ENCODE assay signal across 8 cellular contexts in the genomic region with DNA sequence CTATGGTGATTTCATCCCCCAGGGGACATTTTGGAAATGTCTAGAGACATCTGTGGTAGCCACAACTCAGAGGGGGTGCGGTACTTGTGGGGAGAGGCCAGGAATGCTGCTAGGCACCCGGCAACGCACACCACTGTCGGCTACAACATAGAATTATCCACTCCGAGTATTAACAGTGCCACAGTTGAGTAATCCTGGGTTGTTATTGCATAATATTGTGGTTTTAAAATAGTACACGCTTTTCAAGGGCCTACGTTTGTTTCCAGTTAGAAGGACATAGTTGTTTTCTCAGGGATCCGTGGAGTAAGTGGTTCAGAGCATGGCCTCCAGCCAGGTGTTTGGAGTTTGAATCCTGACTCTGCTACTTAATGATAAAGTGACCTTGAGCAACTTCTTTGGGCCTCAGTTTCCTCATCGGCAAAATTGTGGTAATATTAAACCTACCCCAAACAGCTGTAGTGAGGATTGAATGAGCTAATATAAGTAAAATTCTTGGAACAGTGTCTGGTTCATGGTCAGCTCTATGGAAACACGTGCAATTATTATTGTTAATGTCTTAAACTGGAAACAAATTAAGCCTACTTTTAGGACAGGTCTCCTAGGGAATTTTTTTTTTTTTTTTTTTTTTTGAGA. TPM values are rescaled to one million over a fixed set of nuclear protein-coding genes. Genes with fewer than 3 reads are reported as not detected.
DNase-seq lines count a peak whose midpoint lies in the region; ATAC-seq and TF ChIP-seq lines count a peak whose summit lies in the region.

No MANE protein-coding gene starts in this region.

- DNase-seq in DMS79 treated with DMSO at 0.1 percent for 48 hours (lab: John Stamatoyannopoulos, UW): peak; percentile 91
- DNase-seq in adrenal gland: peak; percentile 44 to 79 (median 71)
- DNase-seq in kidney glomerular epithelial cell (lab: John Stamatoyannopoulos, UW): peak; percentile 93
- DNase-seq in type B pancreatic cell (ENCODE audit: extremely low spot score, unreplicated experiment): no peak
- DNase-seq in NCI-H1092 (lab: John Stamatoyannopoulos, UW): no peak
- DNase-seq in NK-92 (lab: John Stamatoyannopoulos, UW; ENCODE audit: unreplicated experiment): no peak

- no peaks in the 10 kb centered on the region for H3K9me3 ChIP-seq in adrenal gland (replicated peaks in 1 of 3)

- no peak for TF ChIP-seq RAD21 in Ishikawa (IDR thresholded peaks at IDR 0.05; ENCODE audit: low read depth)

- 11 to 21% (median 19%) methylated on average over 10 of the region's 10 CpGs for WGBS in adrenal gland, 4 donors

- peak overlapping the region; percentile 77 for H3K4me3 Mint-ChIP-seq in type B pancreatic cell

- H3K9me3 Mint-ChIP-seq in type B pancreatic cell: peaks cover 8% of the 10 kb centered on the region

- TF ChIP-seq EP300 in Ishikawa (IDR thresholded peaks at IDR 0.05; ENCODE audit: borderline replicate concordance): no peak

- peaks cover 10 to 19% of the 10 kb centered on the region in 2 donors for H3K4me1 ChIP-seq in adrenal gland (replicated peaks in 1 of 2)

- no peak for ATAC-seq in HG02571 (IDR thresholded peaks at IDR 0.05; ENCODE audit: unreplicated experiment)

- no peak overlapping the region for H3K4me3 ChIP-seq in adrenal gland

- TF ChIP-seq CTCF in adrenal gland (IDR thresholded peaks at IDR 0.05) (no peak), type B pancreatic cell (conservative IDR thresholded peaks at IDR 0.05) (no peak)

- peak overlapping the region in 4 of 5 donors; percentile 20 to 79 (median 70) for H3K27ac ChIP-seq in adrenal gland

- H3K36me3 ChIP-seq in adrenal gland (replicated peaks in 1 of 2): no peaks in the 10 kb centered on the region

- peak in 1 of 2 donors; percentile 38 for TF ChIP-seq POLR2A in adrenal gland (IDR thresholded peaks at IDR 0.05)

- no peaks in the 10 kb centered on the region for H3K27me3 Mint-ChIP-seq in type B pancreatic cell

- H3K36me3 Mint-ChIP-seq in type B pancreatic cell: no peaks in the 10 kb centered on the region

- no peaks in the 10 kb centered on the region for H3K27me3 ChIP-seq in adrenal gland

- H3K27ac Mint-ChIP-seq in type B pancreatic cell: peak overlapping the region; percentile 90

- H3K4me1 Mint-ChIP-seq in type B pancreatic cell (ENCODE audit: unreplicated experiment): peaks cover 16% of the 10 kb centered on the region

- intact Hi-C loops in adrenal gland (cut with DNase I): no loop called here

TF ChIP-seq in Ishikawa, 13 proteins besides CTCF, POLR2A, EP300 and RAD21:
- TF ChIP-seq, protein P1, sequence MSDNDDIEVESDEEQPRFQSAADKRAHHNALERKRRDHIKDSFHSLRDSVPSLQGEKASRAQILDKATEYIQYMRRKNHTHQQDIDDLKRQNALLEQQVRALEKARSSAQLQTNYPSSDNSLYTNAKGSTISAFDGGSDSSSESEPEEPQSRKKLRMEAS (IDR thresholded peaks at IDR 0.05): no peak
- TF ChIP-seq ZBTB7A (IDR thresholded peaks at IDR 0.05; ENCODE audit: low read depth) (no peak), YY1 (IDR thresholded peaks at IDR 0.05; ENCODE audit: low read depth) (no peak), TAF1 (IDR thresholded peaks at IDR 0.05; ENCODE audit: low read depth) (no peak), CEBPB (IDR thresholded peaks at IDR 0.05) (peak; percentile 100), EGR1 (IDR thresholded peaks at IDR 0.05) (no peak), NFIC (IDR thresholded peaks at IDR 0.05) (no peak), TEAD4 (IDR thresholded peaks at IDR 0.05) (peak; percentile 44; the same call in 1 of the 2 replicates), FOXM1 (IDR thresholded peaks at IDR 0.05; ENCODE audit: borderline replicate concordance, low read depth) (no peak), TCF12 (IDR thresholded peaks at IDR 0.05; ENCODE audit: low read depth) (no peak), CREB1 (IDR thresholded peaks at IDR 0.05; ENCODE audit: low read depth) (no peak)
- TF ChIP-seq, protein P2, sequence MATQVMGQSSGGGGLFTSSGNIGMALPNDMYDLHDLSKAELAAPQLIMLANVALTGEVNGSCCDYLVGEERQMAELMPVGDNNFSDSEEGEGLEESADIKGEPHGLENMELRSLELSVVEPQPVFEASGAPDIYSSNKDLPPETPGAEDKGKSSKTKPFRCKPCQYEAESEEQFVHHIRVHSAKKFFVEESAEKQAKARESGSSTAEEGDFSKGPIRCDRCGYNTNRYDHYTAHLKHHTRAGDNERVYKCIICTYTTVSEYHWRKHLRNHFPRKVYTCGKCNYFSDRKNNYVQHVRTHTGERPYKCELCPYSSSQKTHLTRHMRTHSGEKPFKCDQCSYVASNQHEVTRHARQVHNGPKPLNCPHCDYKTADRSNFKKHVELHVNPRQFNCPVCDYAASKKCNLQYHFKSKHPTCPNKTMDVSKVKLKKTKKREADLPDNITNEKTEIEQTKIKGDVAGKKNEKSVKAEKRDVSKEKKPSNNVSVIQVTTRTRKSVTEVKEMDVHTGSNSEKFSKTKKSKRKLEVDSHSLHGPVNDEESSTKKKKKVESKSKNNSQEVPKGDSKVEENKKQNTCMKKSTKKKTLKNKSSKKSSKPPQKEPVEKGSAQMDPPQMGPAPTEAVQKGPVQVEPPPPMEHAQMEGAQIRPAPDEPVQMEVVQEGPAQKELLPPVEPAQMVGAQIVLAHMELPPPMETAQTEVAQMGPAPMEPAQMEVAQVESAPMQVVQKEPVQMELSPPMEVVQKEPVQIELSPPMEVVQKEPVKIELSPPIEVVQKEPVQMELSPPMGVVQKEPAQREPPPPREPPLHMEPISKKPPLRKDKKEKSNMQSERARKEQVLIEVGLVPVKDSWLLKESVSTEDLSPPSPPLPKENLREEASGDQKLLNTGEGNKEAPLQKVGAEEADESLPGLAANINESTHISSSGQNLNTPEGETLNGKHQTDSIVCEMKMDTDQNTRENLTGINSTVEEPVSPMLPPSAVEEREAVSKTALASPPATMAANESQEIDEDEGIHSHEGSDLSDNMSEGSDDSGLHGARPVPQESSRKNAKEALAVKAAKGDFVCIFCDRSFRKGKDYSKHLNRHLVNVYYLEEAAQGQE (IDR thresholded peaks at IDR 0.05; ENCODE audit: low read depth): no peak
- TF ChIP-seq, protein P3, sequence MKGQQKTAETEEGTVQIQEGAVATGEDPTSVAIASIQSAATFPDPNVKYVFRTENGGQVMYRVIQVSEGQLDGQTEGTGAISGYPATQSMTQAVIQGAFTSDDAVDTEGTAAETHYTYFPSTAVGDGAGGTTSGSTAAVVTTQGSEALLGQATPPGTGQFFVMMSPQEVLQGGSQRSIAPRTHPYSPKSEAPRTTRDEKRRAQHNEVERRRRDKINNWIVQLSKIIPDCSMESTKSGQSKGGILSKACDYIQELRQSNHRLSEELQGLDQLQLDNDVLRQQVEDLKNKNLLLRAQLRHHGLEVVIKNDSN (IDR thresholded peaks at IDR 0.05): no peak
TF ChIP-seq in Ishikawa: peak in this region for 2.

RNA-seq across cellular contexts. Expression of gene CYP27A1, which starts 24.5 kb away (rescaled TPM):
- total RNA-seq in adrenal gland: 100 to 1,000 TPM in 4 of 8 donors, 10 to 100 TPM in 4; 47.3 to 124 (median 99.5) TPM
- 10 to 100 TPM; 29.1 to 75.5 (median 45.8) TPM for polyA plus RNA-seq in adrenal gland
- 6.5 and 6.9 TPM in 2 replicates for total RNA-seq in type B pancreatic cell (ENCODE audit: low replicate concordance)

RNA-seq across cellular contexts. Expression of gene PRKAG3, which starts 25.1 kb away (rescaled TPM):
- total RNA-seq in adrenal gland: under 1 TPM in 1 of 8 donors, not detected in 7; 0.20 TPM
- not detected for polyA plus RNA-seq in adrenal gland
- total RNA-seq in type B pancreatic cell (ENCODE audit: low replicate concordance): not detected in 2 replicates

RNA-seq across cellular contexts. Expression of gene WNT6, which starts 53.1 kb away (rescaled TPM):
- total RNA-seq in adrenal gland: 1 to 10 TPM in 2 of 8 donors, under 1 TPM in 5, not detected in 1; 0.39 to 2.2 (median 0.72) TPM
- 1 to 10 TPM in 1 of 3 donors, under 1 TPM in 1, not detected in 1; 0.40 to 1.8 TPM for polyA plus RNA-seq in adrenal gland
- total RNA-seq in type B pancreatic cell (ENCODE audit: low replicate concordance): 24.7 and 123 TPM in 2 replicates

Comparison
In these comparisons a context has a peak if more than half of its experiments do, and no peak if none do; other contexts are left out.
1. DNase-seq: peak in DMS79 treated with DMSO at 0.1 percent for 48 hours (single experiment), adrenal gland (7 of 7) and kidney glomerular epithelial cell (single experiment); none in type B pancreatic cell (single experiment), NCI-H1092 (single experiment) and NK-92 (single experiment).